2 cellular contexts compared by ENCODE assay signal in the genomic region with DNA sequence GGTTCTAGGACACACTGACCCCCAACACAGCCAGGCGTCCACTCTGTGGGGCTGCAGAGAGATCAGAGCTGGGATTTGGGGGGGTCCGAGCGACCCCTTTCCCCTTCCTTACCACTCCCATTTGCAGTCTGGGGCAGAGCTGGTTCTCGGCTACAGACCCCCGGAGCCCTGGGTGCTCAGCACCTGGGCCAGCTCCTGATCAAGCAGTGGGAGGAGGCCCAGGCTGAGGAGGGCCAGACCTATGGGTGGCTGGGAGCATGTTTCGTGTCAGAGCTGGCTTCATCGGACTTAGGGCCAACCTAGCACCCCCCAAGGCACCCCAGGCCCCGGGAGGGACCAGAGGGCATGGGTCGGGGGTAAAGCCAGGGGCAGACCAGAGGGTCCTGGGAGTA.
TF ChIP-seq lines count a peak whose summit lies in the region.

No MANE protein-coding gene starts in this region.

TF ChIP-seq in HepG2, 621 proteins besides CTCF, POLR2A, EP300 and RAD21:
- TF ChIP-seq ZNF296 (CRISPR knock-in tag; conservative IDR thresholded peaks at IDR 0.05) (no peak), MIER2 (CRISPR knock-in tag; IDR thresholded peaks at IDR 0.05) (peak; percentile 76; the same call in 1 of the 2 replicates), HNF4G (IDR thresholded peaks at IDR 0.05; ENCODE audit: borderline replicate concordance, low read depth, low read length) (no peak), HNF4G (CRISPR knock-in tag; IDR thresholded peaks at IDR 0.05; ENCODE audit: borderline replicate concordance, low read depth) (no peak), ZNF720 (CRISPR knock-in tag; IDR thresholded peaks at IDR 0.05) (no peak), CCAR2 (optimal IDR thresholded peaks at IDR 0.05; ENCODE audit: low read depth, low read length) (no peak), TMF1 (CRISPR knock-in tag; IDR thresholded peaks at IDR 0.05; ENCODE audit: low read depth) (no peak), ELF3 (CRISPR knock-in tag; IDR thresholded peaks at IDR 0.05) (no peak), EHMT2 (IDR thresholded peaks at IDR 0.05; ENCODE audit: borderline replicate concordance, low read depth, low read length) (no peak)
- TF ChIP-seq, protein P1, sequence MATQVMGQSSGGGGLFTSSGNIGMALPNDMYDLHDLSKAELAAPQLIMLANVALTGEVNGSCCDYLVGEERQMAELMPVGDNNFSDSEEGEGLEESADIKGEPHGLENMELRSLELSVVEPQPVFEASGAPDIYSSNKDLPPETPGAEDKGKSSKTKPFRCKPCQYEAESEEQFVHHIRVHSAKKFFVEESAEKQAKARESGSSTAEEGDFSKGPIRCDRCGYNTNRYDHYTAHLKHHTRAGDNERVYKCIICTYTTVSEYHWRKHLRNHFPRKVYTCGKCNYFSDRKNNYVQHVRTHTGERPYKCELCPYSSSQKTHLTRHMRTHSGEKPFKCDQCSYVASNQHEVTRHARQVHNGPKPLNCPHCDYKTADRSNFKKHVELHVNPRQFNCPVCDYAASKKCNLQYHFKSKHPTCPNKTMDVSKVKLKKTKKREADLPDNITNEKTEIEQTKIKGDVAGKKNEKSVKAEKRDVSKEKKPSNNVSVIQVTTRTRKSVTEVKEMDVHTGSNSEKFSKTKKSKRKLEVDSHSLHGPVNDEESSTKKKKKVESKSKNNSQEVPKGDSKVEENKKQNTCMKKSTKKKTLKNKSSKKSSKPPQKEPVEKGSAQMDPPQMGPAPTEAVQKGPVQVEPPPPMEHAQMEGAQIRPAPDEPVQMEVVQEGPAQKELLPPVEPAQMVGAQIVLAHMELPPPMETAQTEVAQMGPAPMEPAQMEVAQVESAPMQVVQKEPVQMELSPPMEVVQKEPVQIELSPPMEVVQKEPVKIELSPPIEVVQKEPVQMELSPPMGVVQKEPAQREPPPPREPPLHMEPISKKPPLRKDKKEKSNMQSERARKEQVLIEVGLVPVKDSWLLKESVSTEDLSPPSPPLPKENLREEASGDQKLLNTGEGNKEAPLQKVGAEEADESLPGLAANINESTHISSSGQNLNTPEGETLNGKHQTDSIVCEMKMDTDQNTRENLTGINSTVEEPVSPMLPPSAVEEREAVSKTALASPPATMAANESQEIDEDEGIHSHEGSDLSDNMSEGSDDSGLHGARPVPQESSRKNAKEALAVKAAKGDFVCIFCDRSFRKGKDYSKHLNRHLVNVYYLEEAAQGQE (IDR thresholded peaks at IDR 0.05; ENCODE audit: borderline replicate concordance in 1 of 2, low read depth in 1 of 2, low read length in 2 of 2) = peak; percentile 55 to 89
- TF ChIP-seq, protein P2, sequence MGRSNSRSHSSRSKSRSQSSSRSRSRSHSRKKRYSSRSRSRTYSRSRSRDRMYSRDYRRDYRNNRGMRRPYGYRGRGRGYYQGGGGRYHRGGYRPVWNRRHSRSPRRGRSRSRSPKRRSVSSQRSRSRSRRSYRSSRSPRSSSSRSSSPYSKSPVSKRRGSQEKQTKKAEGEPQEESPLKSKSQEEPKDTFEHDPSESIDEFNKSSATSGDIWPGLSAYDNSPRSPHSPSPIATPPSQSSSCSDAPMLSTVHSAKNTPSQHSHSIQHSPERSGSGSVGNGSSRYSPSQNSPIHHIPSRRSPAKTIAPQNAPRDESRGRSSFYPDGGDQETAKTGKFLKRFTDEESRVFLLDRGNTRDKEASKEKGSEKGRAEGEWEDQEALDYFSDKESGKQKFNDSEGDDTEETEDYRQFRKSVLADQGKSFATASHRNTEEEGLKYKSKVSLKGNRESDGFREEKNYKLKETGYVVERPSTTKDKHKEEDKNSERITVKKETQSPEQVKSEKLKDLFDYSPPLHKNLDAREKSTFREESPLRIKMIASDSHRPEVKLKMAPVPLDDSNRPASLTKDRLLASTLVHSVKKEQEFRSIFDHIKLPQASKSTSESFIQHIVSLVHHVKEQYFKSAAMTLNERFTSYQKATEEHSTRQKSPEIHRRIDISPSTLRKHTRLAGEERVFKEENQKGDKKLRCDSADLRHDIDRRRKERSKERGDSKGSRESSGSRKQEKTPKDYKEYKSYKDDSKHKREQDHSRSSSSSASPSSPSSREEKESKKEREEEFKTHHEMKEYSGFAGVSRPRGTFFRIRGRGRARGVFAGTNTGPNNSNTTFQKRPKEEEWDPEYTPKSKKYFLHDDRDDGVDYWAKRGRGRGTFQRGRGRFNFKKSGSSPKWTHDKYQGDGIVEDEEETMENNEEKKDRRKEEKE (IDR thresholded peaks at IDR 0.05) = no peak

TF ChIP-seq in WTC11, 78 proteins besides CTCF, POLR2A, EP300 and RAD21:
- TF ChIP-seq SMAD4 (CRISPR knock-in tag; IDR thresholded peaks at IDR 0.05) (no peak), ZNF232 (CRISPR knock-in tag; IDR thresholded peaks at IDR 0.05) (no peak), ZNF121 (CRISPR knock-in tag; IDR thresholded peaks at IDR 0.05) (no peak), NR1H2 (CRISPR knock-in tag; IDR thresholded peaks at IDR 0.05) (no peak), JAZF1 (CRISPR knock-in tag; IDR thresholded peaks at IDR 0.05) (no peak), ZNF423 (CRISPR knock-in tag; IDR thresholded peaks at IDR 0.05) (no peak), IRF2 (CRISPR knock-in tag; IDR thresholded peaks at IDR 0.05; ENCODE audit: borderline replicate concordance, low read depth) (no peak), TCF7 (CRISPR knock-in tag; IDR thresholded peaks at IDR 0.05; ENCODE audit: low read depth) (no peak), CBFB (CRISPR knock-in tag; IDR thresholded peaks at IDR 0.05; ENCODE audit: low read depth) (no peak), PRRX2 (CRISPR knock-in tag; IDR thresholded peaks at IDR 0.05) (no peak), CREB1 (CRISPR knock-in tag; IDR thresholded peaks at IDR 0.05) (no peak), RELA (CRISPR knock-in tag; IDR thresholded peaks at IDR 0.05; ENCODE audit: borderline replicate concordance) (no peak), SOX15 (CRISPR knock-in tag; IDR thresholded peaks at IDR 0.05) (no peak)
- TF ChIP-seq, protein P3, sequence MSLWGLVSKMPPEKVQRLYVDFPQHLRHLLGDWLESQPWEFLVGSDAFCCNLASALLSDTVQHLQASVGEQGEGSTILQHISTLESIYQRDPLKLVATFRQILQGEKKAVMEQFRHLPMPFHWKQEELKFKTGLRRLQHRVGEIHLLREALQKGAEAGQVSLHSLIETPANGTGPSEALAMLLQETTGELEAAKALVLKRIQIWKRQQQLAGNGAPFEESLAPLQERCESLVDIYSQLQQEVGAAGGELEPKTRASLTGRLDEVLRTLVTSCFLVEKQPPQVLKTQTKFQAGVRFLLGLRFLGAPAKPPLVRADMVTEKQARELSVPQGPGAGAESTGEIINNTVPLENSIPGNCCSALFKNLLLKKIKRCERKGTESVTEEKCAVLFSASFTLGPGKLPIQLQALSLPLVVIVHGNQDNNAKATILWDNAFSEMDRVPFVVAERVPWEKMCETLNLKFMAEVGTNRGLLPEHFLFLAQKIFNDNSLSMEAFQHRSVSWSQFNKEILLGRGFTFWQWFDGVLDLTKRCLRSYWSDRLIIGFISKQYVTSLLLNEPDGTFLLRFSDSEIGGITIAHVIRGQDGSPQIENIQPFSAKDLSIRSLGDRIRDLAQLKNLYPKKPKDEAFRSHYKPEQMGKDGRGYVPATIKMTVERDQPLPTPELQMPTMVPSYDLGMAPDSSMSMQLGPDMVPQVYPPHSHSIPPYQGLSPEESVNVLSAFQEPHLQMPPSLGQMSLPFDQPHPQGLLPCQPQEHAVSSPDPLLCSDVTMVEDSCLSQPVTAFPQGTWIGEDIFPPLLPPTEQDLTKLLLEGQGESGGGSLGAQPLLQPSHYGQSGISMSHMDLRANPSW (CRISPR knock-in tag; conservative IDR thresholded peaks at IDR 0.05; ENCODE audit: low read depth) = no peak
- TF ChIP-seq, protein P4, sequence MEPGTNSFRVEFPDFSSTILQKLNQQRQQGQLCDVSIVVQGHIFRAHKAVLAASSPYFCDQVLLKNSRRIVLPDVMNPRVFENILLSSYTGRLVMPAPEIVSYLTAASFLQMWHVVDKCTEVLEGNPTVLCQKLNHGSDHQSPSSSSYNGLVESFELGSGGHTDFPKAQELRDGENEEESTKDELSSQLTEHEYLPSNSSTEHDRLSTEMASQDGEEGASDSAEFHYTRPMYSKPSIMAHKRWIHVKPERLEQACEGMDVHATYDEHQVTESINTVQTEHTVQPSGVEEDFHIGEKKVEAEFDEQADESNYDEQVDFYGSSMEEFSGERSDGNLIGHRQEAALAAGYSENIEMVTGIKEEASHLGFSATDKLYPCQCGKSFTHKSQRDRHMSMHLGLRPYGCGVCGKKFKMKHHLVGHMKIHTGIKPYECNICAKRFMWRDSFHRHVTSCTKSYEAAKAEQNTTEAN (CRISPR knock-in tag; IDR thresholded peaks at IDR 0.05) = no peak
- TF ChIP-seq, protein P5, sequence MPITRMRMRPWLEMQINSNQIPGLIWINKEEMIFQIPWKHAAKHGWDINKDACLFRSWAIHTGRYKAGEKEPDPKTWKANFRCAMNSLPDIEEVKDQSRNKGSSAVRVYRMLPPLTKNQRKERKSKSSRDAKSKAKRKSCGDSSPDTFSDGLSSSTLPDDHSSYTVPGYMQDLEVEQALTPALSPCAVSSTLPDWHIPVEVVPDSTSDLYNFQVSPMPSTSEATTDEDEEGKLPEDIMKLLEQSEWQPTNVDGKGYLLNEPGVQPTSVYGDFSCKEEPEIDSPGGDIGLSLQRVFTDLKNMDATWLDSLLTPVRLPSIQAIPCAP (CRISPR knock-in tag; IDR thresholded peaks at IDR 0.05) = no peak
- TF ChIP-seq, protein P6, sequence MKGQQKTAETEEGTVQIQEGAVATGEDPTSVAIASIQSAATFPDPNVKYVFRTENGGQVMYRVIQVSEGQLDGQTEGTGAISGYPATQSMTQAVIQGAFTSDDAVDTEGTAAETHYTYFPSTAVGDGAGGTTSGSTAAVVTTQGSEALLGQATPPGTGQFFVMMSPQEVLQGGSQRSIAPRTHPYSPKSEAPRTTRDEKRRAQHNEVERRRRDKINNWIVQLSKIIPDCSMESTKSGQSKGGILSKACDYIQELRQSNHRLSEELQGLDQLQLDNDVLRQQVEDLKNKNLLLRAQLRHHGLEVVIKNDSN (CRISPR knock-in tag; IDR thresholded peaks at IDR 0.05) = no peak
TF ChIP-seq in WTC11: peak in this region for 0.
